ENCODE assay signal across 24 cellular contexts in genomic region chr4:31645211-31645610, GRCh38.
DNase-seq lines count a peak whose midpoint lies in the region; FAIRE-seq and TF ChIP-seq lines count a peak whose summit lies in the region.
"Had no signal": no experiment of that assay in that cellular context is flagged by ENCODE, and none has a peak within 500 bp of the region (broad histone marks: within the 10 kb centered on the region; RNA-seq: fewer than 3 reads in every experiment).

No MANE protein-coding gene starts in this region.

- H3K36me3 ChIP-seq in MM.1S (replicated peaks; ENCODE audit: insufficient read depth, low read length) (no peaks in the 10 kb centered on the region), small intestine (ENCODE audit: control insufficient read depth in 2 of 2, insufficient read depth in 2 of 2, low read length in 2 of 2) (no peaks in the 10 kb centered on the region), left ventricle myocardium inferior (no peaks in the 10 kb centered on the region)
- H3K36me3 ChIP-seq: BE2C; BLaER1 treated with 17β-estradiol and CSF1 and Interleukin-3, amounts not matched to agents 10 nM and 100 nM had no signal

- H3K4me2 ChIP-seq in MM.1S (ENCODE audit: low read depth, low read length), result no peak overlapping the region
- H3K4me2 ChIP-seq: A549; BLaER1 treated with 17β-estradiol and CSF1 and Interleukin-3, amounts not matched to agents 10 nM and 100 nM; GM23338 had no signal

- H3F3A ChIP-seq in MM.1S (ENCODE audit: insufficient read depth, low read length), result no peaks in the 10 kb centered on the region

- WGBS in small intestine, 3 donors, result 89 to 96% (median 94%) methylated on average over 4 of the region's 4 CpGs

- H3K4me1 ChIP-seq in MM.1S (ENCODE audit: low read length) (no peaks in the 10 kb centered on the region), small intestine (ENCODE audit: control insufficient read depth in 2 of 2, insufficient read depth in 1 of 2, low read depth in 1 of 2, low read length in 1 of 2) (no peaks in the 10 kb centered on the region), left ventricle myocardium inferior (no peaks in the 10 kb centered on the region)
- H3K4me1 ChIP-seq: A549; BE2C; BLaER1 treated with 17β-estradiol and CSF1 and Interleukin-3, amounts not matched to agents 10 nM and 100 nM had no signal

- H3K4me3 ChIP-seq in MM.1S (ENCODE audit: low read length), result no peak overlapping the region
- no peak overlapping the region for H3K4me3 ChIP-seq in fibroblast of the aortic adventitia (ENCODE audit: low read depth, low read length)
- H3K4me3 ChIP-seq in small intestine (ENCODE audit: low read depth in 1 of 2, low read length in 2 of 2), result no peak overlapping the region
- no peak overlapping the region for H3K4me3 ChIP-seq in left ventricle myocardium inferior
- H3K4me3 ChIP-seq: A549; BLaER1 treated with 17β-estradiol and CSF1 and Interleukin-3, amounts not matched to agents 10 nM and 100 nM; GM23338 had no signal

- intact Hi-C loops in left ventricle myocardium inferior (cut with micrococcal nuclease), result no loop called here

- H3K9ac ChIP-seq in MM.1S (ENCODE audit: low read length), result no peak overlapping the region
- H3K9ac ChIP-seq: BLaER1 treated with 17β-estradiol and CSF1 and Interleukin-3, amounts not matched to agents 10 nM and 100 nM had no signal

- FAIRE-seq in small intestine (lab: Jason Lieb, UNC), result no peak
- FAIRE-seq: A549, D721Med, GM12891, GM18507 had no signal

- no peaks in the 10 kb centered on the region for H3K9me3 ChIP-seq in MM.1S (replicated peaks; ENCODE audit: insufficient read depth, low read length)
- H3K9me3 ChIP-seq in small intestine (ENCODE audit: control insufficient read depth, low read depth), result no peaks in the 10 kb centered on the region
- no peaks in the 10 kb centered on the region for H3K9me3 ChIP-seq in left ventricle myocardium inferior (replicated peaks)
- H3K9me3 ChIP-seq: A549; BE2C; BLaER1 treated with 17β-estradiol and CSF1 and Interleukin-3, amounts not matched to agents 10 nM and 100 nM had no signal

- no peaks in the 10 kb centered on the region for H3K9me2 ChIP-seq in MM.1S (replicated peaks; ENCODE audit: insufficient read depth, low read length)

- H2AFZ ChIP-seq in MM.1S (ENCODE audit: low read length), result no peak overlapping the region
- H2AFZ ChIP-seq: GM23338 had no signal

- no peaks in the 10 kb centered on the region for H4K20me1 ChIP-seq in MM.1S (ENCODE audit: insufficient read depth, low read length)
- H4K20me1 ChIP-seq: BLaER1 treated with 17β-estradiol and CSF1 and Interleukin-3, amounts not matched to agents 10 nM and 100 nM had no signal

- H3K27me3 ChIP-seq in MM.1S (replicated peaks; ENCODE audit: insufficient read depth, low read length) (no peaks in the 10 kb centered on the region), small intestine (ENCODE audit: control insufficient read depth in 2 of 2, insufficient read depth in 2 of 2, low read length in 2 of 2) (no peaks in the 10 kb centered on the region), left ventricle myocardium inferior (ENCODE audit: low read depth) (no peaks in the 10 kb centered on the region)
- H3K27me3 ChIP-seq: BE2C; BLaER1 treated with 17β-estradiol and CSF1 and Interleukin-3, amounts not matched to agents 10 nM and 100 nM had no signal

- H3K79me2 ChIP-seq in MM.1S (ENCODE audit: low read length), result no peaks in the 10 kb centered on the region

- TF ChIP-seq CTCF in MM.1S (IDR thresholded peaks at IDR 0.05; ENCODE audit: low read length) (no peak), fibroblast of the aortic adventitia (IDR thresholded peaks at IDR 0.05; ENCODE audit: insufficient read depth, low read length) (no peak), left ventricle myocardium inferior (IDR thresholded peaks at IDR 0.05; ENCODE audit: borderline replicate concordance) (no peak)

- H3K27ac ChIP-seq in MM.1S (ENCODE audit: low read length) (no peak overlapping the region), small intestine (ENCODE audit: low read depth in 1 of 2, low read length in 1 of 2) (no peak overlapping the region), left ventricle myocardium inferior (replicated peaks) (no peak overlapping the region), caudate nucleus (ENCODE audit: low read depth, low read length) (no peak overlapping the region)
- H3K27ac ChIP-seq: A549; BLaER1 treated with 17β-estradiol and CSF1 and Interleukin-3, amounts not matched to agents 10 nM and 100 nM had no signal

- DNase-seq in MM.1S (peak; percentile 10), RPMI8226 (peak; percentile 70), fibroblast of the aortic adventitia (ENCODE audit: low read depth) (peak; percentile 1), small intestine (no peak), NCI-H1436 treated with DMSO at 0.1 percent for 48 hours (lab: John Stamatoyannopoulos, UW) (no peak), left ventricle myocardium inferior (no peak), caudate nucleus (lab: John Stamatoyannopoulos, UW) (no peak)
- DNase-seq: 8988T; ACHN; AML-193; BE2C; CD4-positive, alpha-beta T cell; CD8-positive, alpha-beta memory T cell; DMS 273 treated with DMSO at 0.1 percent for 48 hours; DMS53; DMS79 treated with DMSO at 0.1 percent for 48 hours; GF-D8; H9 had no signal

Comparison
In these comparisons a context has a peak if more than half of its experiments do, and no peak if none do; other contexts are left out.
1. DNase-seq: peak in MM.1S (single experiment), RPMI8226 (single experiment) and fibroblast of the aortic adventitia (single experiment); none in small intestine (single experiment), NCI-H1436 treated with DMSO at 0.1 percent for 48 hours (single experiment), left ventricle myocardium inferior (single experiment) and caudate nucleus (0 of 61).